ENCODE assay signal across 13 cellular contexts in the genomic region with DNA sequence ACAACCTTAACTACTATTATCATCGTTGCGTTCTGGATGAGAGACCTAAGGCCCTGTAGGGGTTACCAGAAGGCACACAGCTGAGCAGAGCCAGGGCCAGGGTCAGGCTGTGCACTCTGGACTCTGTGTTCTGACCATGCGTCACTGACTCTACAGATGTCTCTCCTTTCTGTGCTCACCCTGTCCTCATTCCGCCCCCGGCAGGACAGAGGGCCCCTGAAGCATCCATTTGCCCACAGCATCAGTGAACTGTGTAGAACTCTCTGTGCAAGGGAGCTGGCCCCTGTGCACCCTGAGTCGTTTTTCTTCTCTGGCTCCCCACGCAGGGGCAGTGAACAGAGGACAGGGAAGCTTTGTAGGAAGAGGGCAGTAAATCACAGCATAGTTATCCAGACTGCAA. TPM values are rescaled to one million over a fixed set of nuclear protein-coding genes. Genes with fewer than 3 reads are reported as not detected.
DNase-seq lines count a peak whose midpoint lies in the region; ATAC-seq and TF ChIP-seq lines count a peak whose summit lies in the region.
"Had no signal": no experiment of that assay in that cellular context is flagged by ENCODE, and none has a peak within 500 bp of the region (broad histone marks: within the 10 kb centered on the region; RNA-seq: fewer than 3 reads in every experiment).

No MANE protein-coding gene starts in this region.

- H3K4me3 Mint-ChIP-seq in activated T-cell treated with anti-CD3 and anti-CD28 coated beads, Interleukin-2, amount 50 U/mL, for 72 hours, result peak overlapping the region; percentile 91 to 94
- H3K4me3 Mint-ChIP-seq in effector memory CD8-positive, alpha-beta T cell, result peak overlapping the region; percentile 77 to 80
- peak overlapping the region; percentile 82 for H3K4me3 Mint-ChIP-seq in stimulated activated memory B cell treated with anti-CD40 and anti-IgM and Interleukin-4, amounts not matched to agents 10 μg/mL and 1 μg/mL and 100 μg/mL, for 72 hours

- no peak for DNase-seq in activated T-cell treated with anti-CD3 and anti-CD28 coated beads, Interleukin-2, amount 50 U/mL, for 72 hours
- DNase-seq in activated T-cell treated with anti-CD3 and anti-CD28 coated beads, Interleukin-2, amount 50 U/mL, for 48 hours, result no peak
- DNase-seq in RWPE1 (ENCODE audit: low spot score) (no peak), NCI-H128 (lab: John Stamatoyannopoulos, UW; ENCODE audit: unreplicated experiment) (no peak), mesenchymal stem cell (no peak)
- no peak for DNase-seq in effector memory CD8-positive, alpha-beta T cell
- DNase-seq: midbrain; NCI-H2171 treated with DMSO at 0.1 percent for 48 hours; stimulated activated CD4-positive, alpha-beta T cell treated with anti-CD3 and anti-CD28 coated beads, Interleukin-15, amount 100 ng/mL, for 24 hours; thyroid gland had no signal

- no peaks in the 10 kb centered on the region for H3K27me3 ChIP-seq in mesenchymal stem cell (ENCODE audit: control insufficient read depth in 1 of 2, insufficient read depth in 1 of 2, low read length in 2 of 2)
- H3K27me3 ChIP-seq: gastroesophageal sphincter, thyroid gland had no signal

- H2AK5ac ChIP-seq in mesenchymal stem cell (ENCODE audit: low read length, severe bottlenecking), result no peak overlapping the region

- no peak overlapping the region for H2BK12ac ChIP-seq in mesenchymal stem cell (ENCODE audit: low read length in 2 of 2)

- peaks cover 0 to 8% of the 10 kb centered on the region in 2 experiments for H3K36me3 ChIP-seq in mesenchymal stem cell (ENCODE audit: control insufficient read depth in 1 of 2, insufficient read depth in 2 of 2, low read depth in 1 of 2, low read length in 2 of 2)
- H3K36me3 ChIP-seq: gastroesophageal sphincter, thyroid gland had no signal

- no peaks in the 10 kb centered on the region for H3K36me3 Mint-ChIP-seq in activated T-cell treated with anti-CD3 and anti-CD28 coated beads, Interleukin-2, amount 50 U/mL, for 72 hours (ENCODE audit: insufficient read depth in 2 of 2)
- H3K36me3 Mint-ChIP-seq in effector memory CD8-positive, alpha-beta T cell (ENCODE audit: insufficient read depth), result peaks cover 29% of the 10 kb centered on the region
- no peaks in the 10 kb centered on the region for H3K36me3 Mint-ChIP-seq in stimulated activated memory B cell treated with anti-CD40 and anti-IgM and Interleukin-4, amounts not matched to agents 10 μg/mL and 1 μg/mL and 100 μg/mL, for 72 hours

- no peak overlapping the region for H4K8ac ChIP-seq in mesenchymal stem cell (ENCODE audit: low read length)

- TF ChIP-seq CTCF in RWPE1 (conservative IDR thresholded peaks at IDR 0.05; ENCODE audit: low read depth), result no peak

- H3K9me3 Mint-ChIP-seq in activated T-cell treated with anti-CD3 and anti-CD28 coated beads, Interleukin-2, amount 50 U/mL, for 72 hours, result no peaks in the 10 kb centered on the region
- H3K9me3 Mint-ChIP-seq in effector memory CD8-positive, alpha-beta T cell, result no peaks in the 10 kb centered on the region
- H3K9me3 Mint-ChIP-seq in stimulated activated memory B cell treated with anti-CD40 and anti-IgM and Interleukin-4, amounts not matched to agents 10 μg/mL and 1 μg/mL and 100 μg/mL, for 72 hours, result no peaks in the 10 kb centered on the region

- H2BK5ac ChIP-seq in mesenchymal stem cell (ENCODE audit: low read depth, low read length, poor library complexity, severe bottlenecking), result no peak overlapping the region

- peaks cover 10% of the 10 kb centered on the region for H3K4me1 Mint-ChIP-seq in activated T-cell treated with anti-CD3 and anti-CD28 coated beads, Interleukin-2, amount 50 U/mL, for 72 hours (ENCODE audit: low read depth)
- H3K4me1 Mint-ChIP-seq in effector memory CD8-positive, alpha-beta T cell (ENCODE audit: low read depth in 2 of 2), result peaks cover 0 to 7% of the 10 kb centered on the region in 2 donors
- peaks cover 8% of the 10 kb centered on the region for H3K4me1 Mint-ChIP-seq in stimulated activated memory B cell treated with anti-CD40 and anti-IgM and Interleukin-4, amounts not matched to agents 10 μg/mL and 1 μg/mL and 100 μg/mL, for 72 hours

- H3K9me3 ChIP-seq in mesenchymal stem cell (ENCODE audit: control insufficient read depth, low read length), result no peaks in the 10 kb centered on the region
- H3K9me3 ChIP-seq: gastroesophageal sphincter, thyroid gland had no signal

- H3K4me2 ChIP-seq in mesenchymal stem cell (ENCODE audit: low read length, poor library complexity, severe bottlenecking), result no peak overlapping the region

- no peaks in the 10 kb centered on the region for H3K79me1 ChIP-seq in mesenchymal stem cell (replicated peaks; ENCODE audit: low read length, poor library complexity, severe bottlenecking)

- H3K27ac ChIP-seq in RWPE1 (peak overlapping the region; percentile 83), mesenchymal stem cell (ENCODE audit: low read length, poor library complexity, severe bottlenecking) (no peak overlapping the region)

- H4K91ac ChIP-seq in mesenchymal stem cell (ENCODE audit: low read length), result no peak overlapping the region

- no peaks in the 10 kb centered on the region for H3K27me3 Mint-ChIP-seq in activated T-cell treated with anti-CD3 and anti-CD28 coated beads, Interleukin-2, amount 50 U/mL, for 72 hours (ENCODE audit: low read depth)
- H3K27me3 Mint-ChIP-seq in effector memory CD8-positive, alpha-beta T cell, result no peaks in the 10 kb centered on the region
- H3K27me3 Mint-ChIP-seq in stimulated activated memory B cell treated with anti-CD40 and anti-IgM and Interleukin-4, amounts not matched to agents 10 μg/mL and 1 μg/mL and 100 μg/mL, for 72 hours, result no peaks in the 10 kb centered on the region

- no peak overlapping the region for H2AFZ ChIP-seq in mesenchymal stem cell (ENCODE audit: low read depth, low read length)

- H3K4me1 ChIP-seq in mesenchymal stem cell (ENCODE audit: control insufficient read depth, insufficient read depth, low read depth, low read length), result peaks cover 5% of the 10 kb centered on the region
- H3K4me1 ChIP-seq: thyroid gland had no signal

- H3K18ac ChIP-seq in mesenchymal stem cell (ENCODE audit: low read depth in 1 of 2, low read length in 2 of 2), result no peak overlapping the region

- no peak overlapping the region for H3K4ac ChIP-seq in mesenchymal stem cell (ENCODE audit: low read depth in 1 of 2, low read length in 2 of 2)

- H3K4me3 ChIP-seq in mesenchymal stem cell (ENCODE audit: insufficient read depth in 1 of 2, low read depth in 1 of 2, low read length in 2 of 2), result no peak overlapping the region

- no peak overlapping the region for H3K14ac ChIP-seq in mesenchymal stem cell (ENCODE audit: low read length in 2 of 2)

- CTCF ChIA-PET in RWPE1 (lab: Yijun Ruan, JAX), result interaction anchor here (0.9 kb wide), 1 partner anchor 64 kb away, joined by 3 read pairs; no protein-coding TSS in a partner anchor

- no peak overlapping the region for H3K9ac ChIP-seq in mesenchymal stem cell (ENCODE audit: low read length)

- 49% methylated on average over 6 of the region's 7 CpGs for WGBS in mesenchymal stem cell

- POLR2A ChIA-PET in RWPE1 (lab: Yijun Ruan, JAX; ENCODE audit: low non-redundant PET), result no interaction called here

- H3K23ac ChIP-seq in mesenchymal stem cell (ENCODE audit: low read length in 2 of 2), result no peak overlapping the region

- H3K27ac Mint-ChIP-seq in activated T-cell treated with anti-CD3 and anti-CD28 coated beads, Interleukin-2, amount 50 U/mL, for 72 hours, result peak overlapping the region; percentile 63
- H3K27ac Mint-ChIP-seq in effector memory CD8-positive, alpha-beta T cell, result no peak overlapping the region
- H3K27ac Mint-ChIP-seq in stimulated activated memory B cell treated with anti-CD40 and anti-IgM and Interleukin-4, amounts not matched to agents 10 μg/mL and 1 μg/mL and 100 μg/mL, for 72 hours, result peak overlapping the region; percentile 77

- no peak for ATAC-seq in activated T-cell treated with anti-CD3 and anti-CD28 coated beads, Interleukin-2, amount 50 U/mL, for 72 hours (replicated peaks in 1 of 2)
- no peak for ATAC-seq in effector memory CD8-positive, alpha-beta T cell (replicated peaks)
- no peak for ATAC-seq in stimulated activated memory B cell treated with anti-CD40 and anti-IgM and Interleukin-4, amounts not matched to agents 10 μg/mL and 1 μg/mL and 100 μg/mL, for 72 hours
- ATAC-seq in GM21526 (IDR thresholded peaks at IDR 0.05; ENCODE audit: low FRiP score, unreplicated experiment), result no peak
- ATAC-seq: gastroesophageal sphincter had no signal

- no peak overlapping the region for H2BK15ac ChIP-seq in mesenchymal stem cell (ENCODE audit: low read depth, poor library complexity, severe bottlenecking)

- H2BK120ac ChIP-seq in mesenchymal stem cell (ENCODE audit: low read depth, low read length), result no peak overlapping the region

RNA-seq across cellular contexts. Expression of a gene that starts 21.3 kb away (rescaled TPM):
- 10 to 100 TPM; 14.7 to 17.8 TPM for total RNA-seq in activated T-cell treated with anti-CD3 and anti-CD28 coated beads, Interleukin-2, amount 50 U/mL, for 72 hours
- 13.7 TPM for polyA plus RNA-seq in mesenchymal stem cell (2013, experiment 1 of 2)
- polyA plus RNA-seq in mesenchymal stem cell (2013, experiment 2 of 2), result 13.6 TPM

RNA-seq across cellular contexts. Expression of a gene that starts 22.5 kb away (rescaled TPM):
- total RNA-seq in activated T-cell treated with anti-CD3 and anti-CD28 coated beads, Interleukin-2, amount 50 U/mL, for 72 hours, result 10 to 100 TPM; 43.4 to 49.0 TPM
- polyA plus RNA-seq in mesenchymal stem cell (2013, experiment 1 of 2), result 55.5 TPM
- 52.6 TPM for polyA plus RNA-seq in mesenchymal stem cell (2013, experiment 2 of 2)

RNA-seq across cellular contexts. Expression of a gene that starts 28.4 kb away (rescaled TPM):
- 10 to 100 TPM; 19.1 to 20.9 TPM for total RNA-seq in activated T-cell treated with anti-CD3 and anti-CD28 coated beads, Interleukin-2, amount 50 U/mL, for 72 hours
- 124 TPM for polyA plus RNA-seq in mesenchymal stem cell (2013, experiment 1 of 2)
- polyA plus RNA-seq in mesenchymal stem cell (2013, experiment 2 of 2), result 128 TPM

RNA-seq across cellular contexts. Expression of a gene that starts 43.4 kb away (rescaled TPM):
- 1 to 10 TPM; 8.7 to 9.0 TPM for total RNA-seq in activated T-cell treated with anti-CD3 and anti-CD28 coated beads, Interleukin-2, amount 50 U/mL, for 72 hours
- 4.3 TPM for polyA plus RNA-seq in mesenchymal stem cell (2013, experiment 1 of 2)
- 4.0 TPM for polyA plus RNA-seq in mesenchymal stem cell (2013, experiment 2 of 2)

RNA-seq across cellular contexts. Expression of a gene that starts 59.1 kb away (rescaled TPM):
- 10 to 100 TPM; 38.8 to 44.8 TPM for total RNA-seq in activated T-cell treated with anti-CD3 and anti-CD28 coated beads, Interleukin-2, amount 50 U/mL, for 72 hours
- polyA plus RNA-seq in mesenchymal stem cell (2013, experiment 1 of 2), result 50.6 TPM
- polyA plus RNA-seq in mesenchymal stem cell (2013, experiment 2 of 2), result 49.6 TPM

Comparison
In these comparisons a context has a peak if more than half of its experiments do, and no peak if none do; other contexts are left out.
1. H3K27ac Mint-ChIP-seq: peak in activated T-cell treated with anti-CD3 and anti-CD28 coated beads, Interleukin-2, amount 50 U/mL, for 72 hours (single experiment) and stimulated activated memory B cell treated with anti-CD40 and anti-IgM and Interleukin-4, amounts not matched to agents 10 μg/mL and 1 μg/mL and 100 μg/mL, for 72 hours (single experiment); none in effector memory CD8-positive, alpha-beta T cell (0 of 2).
2. Peak in every context shown above with its lines, with median percentiles within 50 percentile points of each other: H3K4me3 Mint-ChIP-seq.